In genomic region chr11:46357483-46357936, GRCh38 we compare ENCODE assay signal across 11 cellular contexts. TPM values are rescaled to one million over a fixed set of nuclear protein-coding genes. Genes with fewer than 3 reads are reported as not detected.
DNase-seq lines count a peak whose midpoint lies in the region; ATAC-seq and TF ChIP-seq lines count a peak whose summit lies in the region.
"Had no signal": no experiment of that assay in that cellular context is flagged by ENCODE, and none has a peak within 500 bp of the region (broad histone marks: within the 10 kb centered on the region; RNA-seq: fewer than 3 reads in every experiment).

No MANE protein-coding gene starts in this region.

- peak overlapping the region; percentile 22 for H3K4me3 Mint-ChIP-seq in activated T-cell treated with anti-CD3 and anti-CD28 coated beads, Interleukin-2, amount 50 U/mL, for 4 hours

- H3K36me3 Mint-ChIP-seq in activated T-cell treated with anti-CD3 and anti-CD28 coated beads, Interleukin-2, amount 50 U/mL, for 4 hours (ENCODE audit: insufficient read depth): peaks cover 4% of the 10 kb centered on the region

- H3K27me3 Mint-ChIP-seq in activated T-cell treated with anti-CD3 and anti-CD28 coated beads, Interleukin-2, amount 50 U/mL, for 4 hours (ENCODE audit: low read depth): no peaks in the 10 kb centered on the region

- H3K4me1 ChIP-seq in Peyer's patch (peaks cover 0 to 31% (median 15%) of the 10 kb centered on the region in 4 donors), right atrium auricular region (peaks cover 0 to 52% of the 10 kb centered on the region in 2 donors), suprapubic skin (peaks cover 59% of the 10 kb centered on the region)

- H3K36me3 ChIP-seq in Peyer's patch (no peaks in the 10 kb centered on the region), right atrium auricular region (no peaks in the 10 kb centered on the region), suprapubic skin (no peaks in the 10 kb centered on the region)

- peaks cover 74% of the 10 kb centered on the region for H3K4me1 Mint-ChIP-seq in activated T-cell treated with anti-CD3 and anti-CD28 coated beads, Interleukin-2, amount 50 U/mL, for 4 hours (ENCODE audit: low read depth)

- no peaks in the 10 kb centered on the region for H3K9me3 Mint-ChIP-seq in activated T-cell treated with anti-CD3 and anti-CD28 coated beads, Interleukin-2, amount 50 U/mL, for 4 hours

- WGBS in suprapubic skin: 52% methylated on average over 11 of the region's 11 CpGs

- TF ChIP-seq POLR2A in Peyer's patch (IDR thresholded peaks at IDR 0.05): no peak
- no peak for TF ChIP-seq POLR2A in suprapubic skin (IDR thresholded peaks at IDR 0.05)

- no peak for ATAC-seq in activated T-cell treated with anti-CD3 and anti-CD28 coated beads, Interleukin-2, amount 50 U/mL, for 4 hours
- ATAC-seq in HG02840 (IDR thresholded peaks at IDR 0.05; ENCODE audit: low FRiP score, unreplicated experiment) (no peak), HG03469 (IDR thresholded peaks at IDR 0.05; ENCODE audit: unreplicated experiment) (no peak)

- H3K4me3 ChIP-seq in Peyer's patch (no peak overlapping the region), right atrium auricular region (no peak overlapping the region), suprapubic skin (no peak overlapping the region)

- in situ Hi-C loops in ACHN (cut with HindIII; ENCODE audit: low pct_ligation_motif_present, low pct_unique_long_range_greater_than_20kb, low sequenced_read_pairs): no loop called here

- no peaks in the 10 kb centered on the region for H3K27me3 ChIP-seq in Peyer's patch
- H3K27me3 ChIP-seq in right atrium auricular region: no peaks in the 10 kb centered on the region
- H3K27me3 ChIP-seq in suprapubic skin: no peaks in the 10 kb centered on the region

- TF ChIP-seq CTCF in Peyer's patch (IDR thresholded peaks at IDR 0.05): no peak
- no peak for TF ChIP-seq CTCF in right atrium auricular region (IDR thresholded peaks at IDR 0.05)
- TF ChIP-seq CTCF in suprapubic skin (IDR thresholded peaks at IDR 0.05): no peak

- TF ChIP-seq EP300 in suprapubic skin (IDR thresholded peaks at IDR 0.05): no peak

- DNase-seq in activated T-cell treated with anti-CD3 and anti-CD28 coated beads, Interleukin-2, amount 50 U/mL, for 4 hours: no peak
- DNase-seq in activated T-cell treated with anti-CD3 and anti-CD28 coated beads for 4 hours (no peak), Peyer's patch (peak in 2 of 3 donors; percentile 62 to 68), right atrium auricular region (ENCODE audit: low spot score) (no peak), suprapubic skin (ENCODE audit: low spot score in 2 of 2) (no peak), ACHN (no peak)
- DNase-seq: NCI-H82 had no signal

- H3K9me3 ChIP-seq in Peyer's patch: no peaks in the 10 kb centered on the region
- no peaks in the 10 kb centered on the region for H3K9me3 ChIP-seq in right atrium auricular region
- no peaks in the 10 kb centered on the region for H3K9me3 ChIP-seq in suprapubic skin

- H3K27ac ChIP-seq in Peyer's patch: peak overlapping the region in 1 of 4 donors; percentile 50
- peak overlapping the region; percentile 6 to 20 for H3K27ac ChIP-seq in right atrium auricular region
- H3K27ac ChIP-seq in suprapubic skin: peak overlapping the region; percentile 4
- H3K27ac ChIP-seq: VCaP had no signal

RNA-seq across cellular contexts. Expression of gene DGKZ, which starts 10.2 kb away (rescaled TPM):
- total RNA-seq in activated T-cell treated with anti-CD3 and anti-CD28 coated beads, Interleukin-2, amount 50 U/mL, for 4 hours: 100 to 1,000 TPM; 112 to 122 (median 118) TPM
- total RNA-seq in Peyer's patch: 100 to 1,000 TPM; 104 to 270 (median 200) TPM
- 100 to 1,000 TPM in 1 of 2 donors, 10 to 100 TPM in 1; 91.7 to 116 TPM for total RNA-seq in right atrium auricular region
- 10 to 100 TPM; 60.5 to 91.0 (median 73.4) TPM for total RNA-seq in suprapubic skin

RNA-seq across cellular contexts. Expression of gene MDK, which starts 24.0 kb away (rescaled TPM):
- total RNA-seq in activated T-cell treated with anti-CD3 and anti-CD28 coated beads, Interleukin-2, amount 50 U/mL, for 4 hours: 1 to 10 TPM; 2.1 to 3.0 (median 2.9) TPM
- total RNA-seq in Peyer's patch: 100 to 1,000 TPM in 3 of 4 donors, 10 to 100 TPM in 1; 22.3 to 340 (median 205) TPM
- 10 to 100 TPM; 11.9 to 26.4 TPM for total RNA-seq in right atrium auricular region
- 10 to 100 TPM in 3 of 4 donors, 1 to 10 TPM in 1; 9.1 to 22.6 (median 13.9) TPM for total RNA-seq in suprapubic skin

RNA-seq across cellular contexts. Expression of gene CHRM4, which starts 34.1 kb away (rescaled TPM):
- under 1 TPM; 0.13 to 0.52 (median 0.25) TPM for total RNA-seq in activated T-cell treated with anti-CD3 and anti-CD28 coated beads, Interleukin-2, amount 50 U/mL, for 4 hours
- 10 to 100 TPM; 11.5 to 16.5 (median 13.0) TPM for total RNA-seq in Peyer's patch
- total RNA-seq in right atrium auricular region: under 1 TPM in 1 of 2 donors, not detected in 1; 0.28 TPM
- 1 to 10 TPM in 3 of 4 donors, under 1 TPM in 1; 0.80 to 3.0 (median 2.6) TPM for total RNA-seq in suprapubic skin
- total RNA-seq: fibroblast of villous mesenchyme had no signal

Comparison
In these comparisons a context has a peak if more than half of its experiments do, and no peak if none do; other contexts are left out.
1. DNase-seq: peak in Peyer's patch (2 of 3); none in activated T-cell treated with anti-CD3 and anti-CD28 coated beads, Interleukin-2, amount 50 U/mL, for 4 hours (single experiment), activated T-cell treated with anti-CD3 and anti-CD28 coated beads for 4 hours (single experiment), right atrium auricular region (single experiment), suprapubic skin (0 of 2) and ACHN (single experiment).